Comparison of ENCODE assay signal across 7 cellular contexts in the genomic region with DNA sequence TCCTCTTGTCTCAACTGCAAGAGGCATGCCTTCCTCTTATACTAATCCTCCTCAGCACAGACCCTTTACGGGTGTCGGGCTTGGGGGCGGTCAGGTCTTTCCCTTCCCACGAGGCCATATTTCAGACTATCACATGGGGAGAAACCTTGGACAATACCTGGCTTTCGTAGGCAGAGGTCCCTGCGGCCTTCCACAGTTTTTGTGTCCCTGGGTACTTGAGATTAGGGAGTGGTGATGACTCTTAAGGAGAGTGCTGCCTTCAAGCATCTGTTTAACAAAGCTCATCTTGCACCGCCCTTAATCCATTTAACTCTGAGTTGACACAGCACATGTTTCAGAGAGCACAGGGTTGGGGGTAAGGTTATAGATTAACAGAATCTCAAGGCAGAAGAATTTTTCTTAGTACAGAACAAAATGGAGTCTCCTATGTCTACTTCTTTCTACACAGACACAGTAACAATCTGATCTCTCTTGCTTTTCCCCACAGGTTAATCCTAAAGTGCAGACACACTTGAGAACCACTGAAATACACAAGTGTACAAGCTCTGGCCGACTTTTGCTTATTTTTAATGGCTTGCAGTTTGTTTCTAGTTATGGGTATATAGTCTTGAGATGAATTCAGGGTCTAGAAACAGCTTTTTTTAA. TPM values are rescaled to one million over a fixed set of nuclear protein-coding genes. Genes with fewer than 3 reads are reported as not detected.
A peak's percentile ranks its signal among the peaks of the same experiment; 100 is the strongest.
DNase-seq lines count a peak whose midpoint lies in the region; ATAC-seq, FAIRE-seq and TF ChIP-seq lines count a peak whose summit lies in the region.
"Not testable (repeated sequence)": the region's sequence is repeated elsewhere in the genome, so short reads cannot be mapped to it uniquely, and the experiment has no call there.

No MANE protein-coding gene starts in this region.

- BruUV-seq in K562 (replicated peaks; lab: Mats Ljungman, UMichigan) = not testable (repeated sequence)

- H3K27me3 Mint-ChIP-seq in activated CD8-positive, alpha-beta T cell treated with anti-CD3 and anti-CD28 coated beads for 36 hours; nephron progenitor cell (ENCODE audit: low read depth, poor library complexity): not testable (repeated sequence)

- H3K79me2 ChIP-seq in K562 (ENCODE audit: control insufficient read depth, insufficient read depth, low read length) = peaks cover 88% of the 10 kb centered on the region

- TF ChIP-seq EP300 in K562 (IDR thresholded peaks at IDR 0.05; ENCODE audit: low read length) = not testable (repeated sequence)

- H3K4me3 ChIP-seq in LNCaP clone FGC (ENCODE audit: low read depth, low read length) = peak overlapping the region; percentile 24; the same call in 1 of the 2 replicates
- not testable (repeated sequence) for H3K4me3 ChIP-seq in K562, left ventricle myocardium inferior, psoas muscle

- POLR2A ChIA-PET in activated CD8-positive, alpha-beta T cell treated with anti-CD3 and anti-CD28 coated beads for 36 hours (lab: Charles Lee) = interaction anchor here (0.6 to 6.6 kb wide), 2 partner anchors 17 to 21 kb away, joined by 3 to 203 read pairs; a partner anchor contains a TSS
- POLR2A ChIA-PET in K562 (lab: Yijun Ruan, JAX) = interaction anchor here (0.7 to 9.1 kb wide), 3 partner anchors 11 to 19 kb away, joined by 3 to 118 read pairs (median 5); a partner anchor contains a TSS

- WGBS in K562 (ENCODE audit: insufficient coverage, low coverage, missing lambda C conversion rate) = 25% methylated on average over 5 of the region's 8 CpGs
- WGBS in psoas muscle, 3 donors = 86 to 92% (median 90%) methylated on average over 8 of the region's 8 CpGs

- not testable (repeated sequence) for H3K4me1 ChIP-seq in K562 (replicated peaks in 1 of 2; ENCODE audit: control insufficient read depth in 2 of 2, insufficient read depth in 2 of 2, low read length in 2 of 2)
- H3K4me1 ChIP-seq in left ventricle myocardium inferior = peaks cover 66% of the 10 kb centered on the region
- peaks cover 45% of the 10 kb centered on the region for H3K4me1 ChIP-seq in psoas muscle

- not testable (repeated sequence) for H2AFZ ChIP-seq in K562 (ENCODE audit: low read depth, low read length)

- H3K9me1 ChIP-seq in K562 (ENCODE audit: control insufficient read depth, insufficient read depth, low read length) = not testable (repeated sequence)

- H3K4me1 Mint-ChIP-seq in activated CD8-positive, alpha-beta T cell treated with anti-CD3 and anti-CD28 coated beads for 36 hours (ENCODE audit: low read depth) = peaks cover 55% of the 10 kb centered on the region
- peaks cover 54% of the 10 kb centered on the region for H3K4me1 Mint-ChIP-seq in nephron progenitor cell

- H3K9me3 ChIP-seq in K562 (replicated peaks; ENCODE audit: control insufficient read depth, insufficient read depth, low read depth, low read length); left ventricle myocardium inferior (replicated peaks); psoas muscle: not testable (repeated sequence)

- peak overlapping the region; percentile 36 for H3K27ac Mint-ChIP-seq in activated CD8-positive, alpha-beta T cell treated with anti-CD3 and anti-CD28 coated beads for 36 hours
- peak overlapping the region; percentile 83 for H3K27ac Mint-ChIP-seq in nephron progenitor cell

- intact Hi-C loops in activated CD8-positive, alpha-beta T cell treated with anti-CD3 and anti-CD28 coated beads for 36 hours (cut with micrococcal nuclease) = loop anchor here (5.0 kb wide), 1 partner anchor 129 kb away; no protein-coding TSS in a partner anchor
- intact Hi-C loops in K562 (cut with micrococcal nuclease); left ventricle myocardium inferior (cut with micrococcal nuclease); psoas muscle (cut with DNase I): not testable (repeated sequence)

- H3K4me3 Mint-ChIP-seq in activated CD8-positive, alpha-beta T cell treated with anti-CD3 and anti-CD28 coated beads for 36 hours; nephron progenitor cell: not testable (repeated sequence)

- not testable (repeated sequence) for H4K20me1 ChIP-seq in K562 (replicated peaks; ENCODE audit: control insufficient read depth, insufficient read depth, low read length)

- H3K27ac ChIP-seq in K562 (ENCODE audit: extremely low read depth, low read depth, low read length) = not testable (repeated sequence)
- peak overlapping the region; percentile 56 for H3K27ac ChIP-seq in left ventricle myocardium inferior (replicated peaks)
- H3K27ac ChIP-seq in psoas muscle = peak overlapping the region; percentile 54

- ATAC-seq in activated CD8-positive, alpha-beta T cell treated with anti-CD3 and anti-CD28 coated beads for 36 hours; K562; psoas muscle: not testable (repeated sequence)

- not testable (repeated sequence) for H3K9ac ChIP-seq in K562 (ENCODE audit: insufficient read depth in 1 of 2, low read depth in 2 of 2, low read length in 2 of 2)

- H3K36me3 ChIP-seq in K562 (ENCODE audit: control insufficient read depth, insufficient read depth, low read length) = peaks cover 33% of the 10 kb centered on the region
- not testable (repeated sequence) for H3K36me3 ChIP-seq in left ventricle myocardium inferior; psoas muscle (ENCODE audit: insufficient read depth in 1 of 2, low read depth in 1 of 2)

- TF ChIP-seq POLR2A in K562 (conservative IDR thresholded peaks at IDR 0.05) = not testable (repeated sequence)

- not testable (repeated sequence) for H3K27me3 ChIP-seq in K562 (ENCODE audit: control insufficient read depth in 2 of 2, insufficient read depth in 2 of 2, low read length in 2 of 2); left ventricle myocardium inferior (ENCODE audit: low read depth); psoas muscle (ENCODE audit: insufficient read depth in 3 of 3, low read length in 2 of 3)

- FAIRE-seq in K562 (lab: Jason Lieb, UNC) = not testable (repeated sequence)

- in situ Hi-C loops in Caki2 (cut with HindIII; ENCODE audit: low pct_unique_long_range_greater_than_20kb, low sequenced_read_pairs); K562 (cut with MboI): not testable (repeated sequence)

- TF ChIP-seq CTCF in LNCaP clone FGC (IDR thresholded peaks at IDR 0.05; ENCODE audit: control insufficient read depth, extremely low read depth, insufficient read depth); activated CD8-positive, alpha-beta T cell treated with anti-CD3 and anti-CD28 coated beads for 36 hours (IDR thresholded peaks at IDR 0.05); K562 (IDR thresholded peaks at IDR 0.05 in 2 of 3, conservative IDR thresholded peaks at IDR 0.05 in 1 of 3; ENCODE audit: insufficient read depth in 2 of 3, low read depth in 1 of 3, low read length in 3 of 3); left ventricle myocardium inferior (IDR thresholded peaks at IDR 0.05; ENCODE audit: borderline replicate concordance); nephron progenitor cell (IDR thresholded peaks at IDR 0.05); psoas muscle (IDR thresholded peaks at IDR 0.05): not testable (repeated sequence)

- not testable (repeated sequence) for H3K9me3 Mint-ChIP-seq in activated CD8-positive, alpha-beta T cell treated with anti-CD3 and anti-CD28 coated beads for 36 hours; nephron progenitor cell

- CTCF ChIA-PET in activated CD8-positive, alpha-beta T cell treated with anti-CD3 and anti-CD28 coated beads for 36 hours (lab: Charles Lee) = interaction anchor here (1.1 kb wide), 1 partner anchor 22 kb away, joined by 4 read pairs; no protein-coding TSS in a partner anchor
- CTCF ChIA-PET in K562 (lab: Yijun Ruan, JAX; ENCODE audit: low intra/inter-chr PET ratio) = not testable (repeated sequence)

- not testable (repeated sequence) for H3K4me2 ChIP-seq in K562 (ENCODE audit: insufficient read depth, low read length)

- DNase-seq in Caki2 (ENCODE audit: low read depth) = peak; percentile 19
- DNase-seq in LNCaP clone FGC (ENCODE audit: low read depth); activated CD8-positive, alpha-beta T cell treated with anti-CD3 and anti-CD28 coated beads for 36 hours; K562 (ENCODE audit: extremely low read depth in 1 of 4, low spot score in 3 of 4); left ventricle myocardium inferior; nephron progenitor cell; psoas muscle: not testable (repeated sequence)

- not testable (repeated sequence) for TF ChIP-seq RAD21 in K562 (CRISPR knock-in tag; conservative IDR thresholded peaks at IDR 0.05 in 1 of 2, IDR thresholded peaks at IDR 0.05 in 1 of 2)

- H3K36me3 Mint-ChIP-seq in activated CD8-positive, alpha-beta T cell treated with anti-CD3 and anti-CD28 coated beads for 36 hours (ENCODE audit: low read depth) = peaks cover 37% of the 10 kb centered on the region
- peaks cover 32% of the 10 kb centered on the region for H3K36me3 Mint-ChIP-seq in nephron progenitor cell (ENCODE audit: low read depth)

RNA-seq across cellular contexts. Expression of a gene that starts 4.6 kb away (rescaled TPM):
- 149 and 152 TPM in 2 replicates for total RNA-seq in Caki2 (2014; rRNA removed; shearing (Covaris generic); ENCODE audit: low replicate concordance)
- total RNA-seq in activated CD8-positive, alpha-beta T cell treated with anti-CD3 and anti-CD28 coated beads for 36 hours = 100 to 1,000 TPM; 256 to 257 TPM
- total RNA-seq in K562 (2011; cell fraction: chromatin; rRNA removed; ENCODE audit: low replicate concordance) = 264 and 677 TPM in 2 replicates
- 127 and 179 TPM in 2 replicates for total RNA-seq in K562 (2011; cell fraction: nucleolus; rRNA removed)
- 251 and 332 TPM in 2 replicates for total RNA-seq in K562 (2011; cell fraction: nucleoplasm; rRNA removed)
- total RNA-seq in K562 (2014; rRNA removed) (182 and 192 TPM in 2 replicates), K562 (2014; rRNA removed; fragmentation: Illumina TruSeq; extraction: Trizol) (253 and 279 TPM in 2 replicates), K562 (2015; rRNA removed; fragmentation: Illumina TruSeq; extraction: Trizol) (234 and 254 TPM in 2 replicates), K562 (2021) (195 and 199 TPM in 2 replicates), left ventricle myocardium inferior (55.7 TPM), psoas muscle (10 to 100 TPM; 48.8 to 72.1 (median 63.7) TPM)
- polyA plus RNA-seq in K562 (2011; rRNA removed) (292 and 294 TPM in 2 replicates), K562 (2014; fragmentation: Illumina TruSeq; extraction: Trizol) (185 and 213 TPM in 2 replicates), K562 (2014; fragmentation: Nextera tagmentation; extraction: Ambion mirVana) (100 to 1,000 TPM; 104 to 170 TPM), K562 (2014; rRNA removed) (224 and 265 TPM in 2 replicates), psoas muscle (10 to 100 TPM; 24.1 to 50.9 (median 34.9) TPM)
- 136 and 194 TPM in 2 replicates for polyA plus RNA-seq in K562 (2011; cell fraction: cytosol; rRNA removed)
- polyA plus RNA-seq in K562 (2011; cell fraction: nucleus; rRNA removed) = 763 and 1,195 TPM in 2 replicates
- polyA plus RNA-seq in K562 (2012) = 143 and 152 TPM in 2 replicates
- polyA minus RNA-seq in K562 (2011; rRNA and poly(A)+ RNA removed) = 304 and 320 TPM in 2 replicates
- polyA minus RNA-seq in K562 (2011; cell fraction: cytosol; rRNA and poly(A)+ RNA removed) = 101 and 114 TPM in 2 replicates
- 359 and 608 TPM in 2 replicates for polyA minus RNA-seq in K562 (2011; cell fraction: nucleus; rRNA and poly(A)+ RNA removed)

RNA-seq across cellular contexts. Expression of a gene that starts 21.3 kb away (rescaled TPM):
- total RNA-seq in Caki2 (2014; rRNA removed; shearing (Covaris generic); ENCODE audit: low replicate concordance) = 22.5 and 26.2 TPM in 2 replicates
- total RNA-seq in activated CD8-positive, alpha-beta T cell treated with anti-CD3 and anti-CD28 coated beads for 36 hours = 10 to 100 TPM in 1 of 2 experiments, 1 to 10 TPM in 1; 9.7 to 12.0 TPM
- total RNA-seq in K562 (2011; cell fraction: chromatin; rRNA removed; ENCODE audit: low replicate concordance) = 20.6 and 59.9 TPM in 2 replicates
- total RNA-seq in K562 (2011; cell fraction: nucleolus; rRNA removed) = 16.6 and 21.7 TPM in 2 replicates
- 45.6 and 71.6 TPM in 2 replicates for total RNA-seq in K562 (2011; cell fraction: nucleoplasm; rRNA removed)
- total RNA-seq in K562 (2014; rRNA removed) (8.5 and 13.2 TPM in 2 replicates), K562 (2014; rRNA removed; fragmentation: Illumina TruSeq; extraction: Trizol) (22.5 and 33.2 TPM in 2 replicates), K562 (2015; rRNA removed; fragmentation: Illumina TruSeq; extraction: Trizol) (18.2 and 19.8 TPM in 2 replicates), K562 (2021) (17.8 and 20.5 TPM in 2 replicates), left ventricle myocardium inferior (118 TPM), psoas muscle (100 to 1,000 TPM in 3 of 4 donors, 10 to 100 TPM in 1; 98.8 to 209 (median 146) TPM)
- polyA plus RNA-seq in K562 (2011; rRNA removed) (15.2 and 23.5 TPM in 2 replicates), K562 (2014; fragmentation: Illumina TruSeq; extraction: Trizol) (16.5 and 17.5 TPM in 2 replicates), K562 (2014; fragmentation: Nextera tagmentation; extraction: Ambion mirVana) (10 to 100 TPM; 18.3 to 27.7 TPM), K562 (2014; rRNA removed) (15.3 and 20.7 TPM in 2 replicates), psoas muscle (100 to 1,000 TPM in 1 of 3 donors, 10 to 100 TPM in 2; 34.9 to 175 (median 85.7) TPM)
- polyA plus RNA-seq in K562 (2011; cell fraction: cytosol; rRNA removed) = 1.8 and 5.4 TPM in 2 replicates
- polyA plus RNA-seq in K562 (2011; cell fraction: nucleus; rRNA removed) = 6.4 and 7.9 TPM in 2 replicates
- 11.4 and 15.5 TPM in 2 replicates for polyA plus RNA-seq in K562 (2012)
- polyA minus RNA-seq in K562 (2011; rRNA and poly(A)+ RNA removed) = 32.3 and 45.6 TPM in 2 replicates
- 9.8 and 10.6 TPM in 2 replicates for polyA minus RNA-seq in K562 (2011; cell fraction: cytosol; rRNA and poly(A)+ RNA removed)
- polyA minus RNA-seq in K562 (2011; cell fraction: nucleus; rRNA and poly(A)+ RNA removed) = 19.0 and 37.7 TPM in 2 replicates
